Comparison of ENCODE assay signal across 7 cellular contexts in the genomic region with DNA sequence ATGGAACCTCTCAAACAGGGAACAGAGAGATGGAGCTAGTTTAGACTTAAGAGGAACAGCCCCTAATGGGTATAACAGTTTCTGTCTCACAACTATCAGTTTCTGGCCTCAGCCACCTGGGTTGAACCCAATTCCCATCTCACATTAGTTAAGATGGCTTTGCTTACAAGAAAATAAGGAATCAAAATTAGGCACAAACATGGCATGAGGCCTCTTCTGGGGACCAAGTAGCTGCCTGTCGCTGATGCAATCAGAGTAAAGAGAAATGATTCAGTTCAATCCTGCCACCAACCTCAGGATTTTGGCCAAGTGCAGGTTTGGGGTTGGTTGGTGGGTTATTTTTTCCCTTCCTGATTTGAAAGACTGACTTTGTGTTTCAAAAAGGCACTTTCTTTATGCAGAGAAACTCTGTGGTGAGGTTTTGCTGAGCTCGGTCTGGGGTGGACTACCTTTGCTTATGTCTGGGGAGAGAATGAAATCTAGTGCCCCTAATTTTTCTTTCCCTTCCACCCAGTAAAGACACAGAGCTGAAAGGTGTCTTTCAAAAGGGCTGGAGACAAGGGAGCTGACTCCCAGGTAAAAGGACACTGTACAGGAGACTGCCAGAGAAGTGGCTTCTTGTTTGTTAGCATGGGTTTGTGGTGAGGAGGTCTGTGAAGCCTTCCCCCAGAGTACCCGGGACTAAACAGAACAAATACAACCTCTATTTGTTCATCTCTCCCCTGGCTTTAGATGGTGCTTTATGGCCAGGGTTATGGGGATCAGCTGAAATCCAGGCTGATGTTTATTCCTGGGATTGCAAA. TPM values are rescaled to one million over a fixed set of nuclear protein-coding genes. Genes with fewer than 3 reads are reported as not detected.
DNase-seq lines count a peak whose midpoint lies in the region; ATAC-seq lines count a peak whose summit lies in the region.

No MANE protein-coding gene starts in this region.

- H2AFZ ChIP-seq in trophoblast cell (ENCODE audit: insufficient read depth, low read length, poor library complexity): no peak overlapping the region

- no peak overlapping the region for H2BK5ac ChIP-seq in trophoblast cell (ENCODE audit: low read depth, low read length, poor library complexity)

- no peaks in the 10 kb centered on the region for H3K9me3 ChIP-seq in trophoblast cell (ENCODE audit: insufficient read depth, low read depth, low read length)

- no peak overlapping the region for H3K9ac ChIP-seq in trophoblast cell (ENCODE audit: low read length)

- H3K4me3 ChIP-seq in trophoblast cell (ENCODE audit: low read depth, low read length): no peak overlapping the region

- H3K27ac ChIP-seq in trophoblast cell (ENCODE audit: low read depth, low read length): no peak overlapping the region

- no peaks in the 10 kb centered on the region for H3K27me3 ChIP-seq in trophoblast cell (ENCODE audit: insufficient read depth, low read length)

- no peak overlapping the region for H3K14ac ChIP-seq in trophoblast cell (ENCODE audit: low read length)

- no peak overlapping the region for H2BK12ac ChIP-seq in trophoblast cell (ENCODE audit: low read length)

- no peak overlapping the region for H3K4ac ChIP-seq in trophoblast cell (ENCODE audit: low read depth, low read length)

- H4K91ac ChIP-seq in trophoblast cell (ENCODE audit: low read depth, low read length): no peak overlapping the region

- H2AK5ac ChIP-seq in trophoblast cell (ENCODE audit: low read length): no peak overlapping the region

- WGBS in trophoblast cell (ENCODE audit: extremely low coverage, insufficient coverage, insufficient read length): no CpG with 5 or more reads among the region's 3 CpGs

- H2BK120ac ChIP-seq in trophoblast cell (ENCODE audit: insufficient read depth, low read length, poor library complexity): peak overlapping the region; percentile 23

- H3K79me2 ChIP-seq in trophoblast cell (ENCODE audit: control insufficient read depth, insufficient read depth, low read length, poor library complexity): no peaks in the 10 kb centered on the region

- no peak overlapping the region for H4K8ac ChIP-seq in trophoblast cell (ENCODE audit: low read depth, low read length)

- H3K79me1 ChIP-seq in trophoblast cell (ENCODE audit: low read length): no peaks in the 10 kb centered on the region

- H3K4me2 ChIP-seq in trophoblast cell (ENCODE audit: low read length): no peak overlapping the region

- no peak overlapping the region for H3K23ac ChIP-seq in trophoblast cell (ENCODE audit: low read length)

- H4K12ac ChIP-seq in trophoblast cell (ENCODE audit: low read depth, low read length): no peak overlapping the region

- H3K18ac ChIP-seq in trophoblast cell (ENCODE audit: low read length): no peak overlapping the region

- H3K4me1 ChIP-seq in trophoblast cell (ENCODE audit: control insufficient read depth in 1 of 2, insufficient read depth in 2 of 2, low read length in 2 of 2): no peaks in the 10 kb centered on the region

- H3K36me3 ChIP-seq in trophoblast cell (ENCODE audit: control insufficient read depth in 1 of 2, insufficient read depth in 2 of 2, low read length in 2 of 2): no peaks in the 10 kb centered on the region

- peak; percentile 61 for ATAC-seq in GM19043 (IDR thresholded peaks at IDR 0.05; ENCODE audit: low read depth, unreplicated experiment)
- peak; percentile 69 for ATAC-seq in HG02678 (IDR thresholded peaks at IDR 0.05; ENCODE audit: unreplicated experiment)

- DNase-seq in activated CD8-positive, alpha-beta memory T cell treated with anti-CD3 and anti-CD28 coated beads for 48 hours (ENCODE audit: low read depth in 2 of 3, low spot score in 2 of 3): peak in 2 of 3 experiments; percentile 17 to 31
- DNase-seq in trophoblast cell: no peak
- no peak for DNase-seq in occipital lobe (lab: John Stamatoyannopoulos, UW)
- DNase-seq in NCI-H69 (lab: John Stamatoyannopoulos, UW): no peak
- DNase-seq in ecto neural progenitor cell (ENCODE audit: low spot score): no peak

RNA-seq across cellular contexts. Expression of gene NFAT5, which starts 44.8 kb away (rescaled TPM):
- polyA plus RNA-seq in trophoblast cell (2013): 26.0 and 26.1 TPM in 2 replicates
- total RNA-seq in occipital lobe: 17.0 TPM

Comparison
In these comparisons a context has a peak if more than half of its experiments do, and no peak if none do; other contexts are left out.
1. DNase-seq: peak in activated CD8-positive, alpha-beta memory T cell treated with anti-CD3 and anti-CD28 coated beads for 48 hours (2 of 3); none in trophoblast cell (0 of 2), occipital lobe (single experiment), NCI-H69 (single experiment) and ecto neural progenitor cell (single experiment).